19 cellular contexts compared by ENCODE assay signal in genomic region chr16:17311333-17312099, GRCh38.
DNase-seq lines count a peak whose midpoint lies in the region; ATAC-seq, FAIRE-seq and TF ChIP-seq lines count a peak whose summit lies in the region.
"Had no signal": no experiment of that assay in that cellular context is flagged by ENCODE, and none has a peak within 500 bp of the region (broad histone marks: within the 10 kb centered on the region; RNA-seq: fewer than 3 reads in every experiment).

No MANE protein-coding gene starts in this region.

- H3K36me3 Mint-ChIP-seq in effector memory CD8-positive, alpha-beta T cell (ENCODE audit: insufficient read depth) = peaks cover 3% of the 10 kb centered on the region

- in situ Hi-C loops in Caki2 (cut with HindIII; ENCODE audit: low pct_unique_long_range_greater_than_20kb, low sequenced_read_pairs) = no loop called here

- H3K4me3 Mint-ChIP-seq in effector memory CD8-positive, alpha-beta T cell = peak overlapping the region in 1 of 2 donors; percentile 15
- H3K4me3 Mint-ChIP-seq: HFFc6; stimulated activated naive CD8-positive, alpha-beta T cell treated with anti-CD3 and anti-CD28 coated beads, Interleukin-15, Interleukin-2, amounts not matched to agents 100 ng/mL and 50 ng/mL, for 24 hours; T-helper 17 cell had no signal

- TF ChIP-seq CTCF in parathyroid adenoma (IDR thresholded peaks at IDR 0.05) = no peak

- H3K27me3 ChIP-seq in BLaER1 = no peaks in the 10 kb centered on the region
- no peaks in the 10 kb centered on the region for H3K27me3 ChIP-seq in parathyroid adenoma (ENCODE audit: control insufficient read depth, insufficient read depth, low read length)

- H4K20me1 ChIP-seq in BLaER1 = peaks cover 99% of the 10 kb centered on the region

- no peak for FAIRE-seq in urothelium cell line (lab: Jason Lieb, UNC)
- FAIRE-seq: bronchial epithelial cell, HTR-8/SVneo had no signal

- H3K9me3 ChIP-seq in BLaER1 (peaks cover 44% of the 10 kb centered on the region), parathyroid adenoma (ENCODE audit: control insufficient read depth, low read length) (no peaks in the 10 kb centered on the region)
- H3K9me3 ChIP-seq: psoas muscle had no signal

- DNase-seq in Caki2 (ENCODE audit: low read depth) (peak; percentile 63), HT-29 (ENCODE audit: low spot score) (no peak), urothelium cell line (ENCODE audit: low spot score) (no peak), cerebellar nuclear complex (lab: John Stamatoyannopoulos, UW) (no peak)
- DNase-seq in effector memory CD8-positive, alpha-beta T cell = no peak
- DNase-seq: activated naive CD4-positive, alpha-beta T cell treated with anti-CD3 and anti-CD28 coated beads, Interleukin-2, amount 50 U/mL, for 16 hours; DMS153; effector memory CD4-positive, alpha-beta T cell; HFFc6; NCI-H1436 treated with DMSO at 0.1 percent for 48 hours; NCI-H2227 treated with DMSO at 0.1 percent for 48 hours; psoas muscle; T-helper 17 cell had no signal

- peaks cover 11 to 18% of the 10 kb centered on the region in 2 donors for H3K4me1 Mint-ChIP-seq in effector memory CD8-positive, alpha-beta T cell (ENCODE audit: low read depth in 2 of 2)

- H3K9me3 Mint-ChIP-seq in effector memory CD8-positive, alpha-beta T cell = no peaks in the 10 kb centered on the region
- H3K9me3 Mint-ChIP-seq: HFFc6; stimulated activated naive CD8-positive, alpha-beta T cell treated with anti-CD3 and anti-CD28 coated beads, Interleukin-15, Interleukin-2, amounts not matched to agents 100 ng/mL and 50 ng/mL, for 24 hours had no signal

- no peak overlapping the region for H3K27ac ChIP-seq in BLaER1
- H3K27ac ChIP-seq in parathyroid adenoma = no peak overlapping the region
- H3K27ac ChIP-seq: psoas muscle had no signal

- no peaks in the 10 kb centered on the region for H3K27me3 Mint-ChIP-seq in effector memory CD8-positive, alpha-beta T cell
- H3K27me3 Mint-ChIP-seq: stimulated activated naive CD8-positive, alpha-beta T cell treated with anti-CD3 and anti-CD28 coated beads, Interleukin-15, Interleukin-2, amounts not matched to agents 100 ng/mL and 50 ng/mL, for 24 hours; T-helper 17 cell had no signal

- no peak for ATAC-seq in effector memory CD8-positive, alpha-beta T cell (replicated peaks)
- ATAC-seq: left lobe of liver, T-helper 17 cell had no signal

- H3K27ac Mint-ChIP-seq in effector memory CD8-positive, alpha-beta T cell = peak overlapping the region; percentile 66 to 91
- H3K27ac Mint-ChIP-seq: HFFc6; stimulated activated naive CD8-positive, alpha-beta T cell treated with anti-CD3 and anti-CD28 coated beads, Interleukin-15, Interleukin-2, amounts not matched to agents 100 ng/mL and 50 ng/mL, for 24 hours; T-helper 17 cell had no signal

- H3K9ac ChIP-seq in BLaER1 (no peak overlapping the region), parathyroid adenoma (no peak overlapping the region)

- H3K4me2 ChIP-seq in BLaER1 (no peak overlapping the region), parathyroid adenoma (ENCODE audit: low read length) (no peak overlapping the region)

- H3K79me2 ChIP-seq in parathyroid adenoma = no peaks in the 10 kb centered on the region

- H3K4me3 ChIP-seq in BLaER1 = 0 out of 2 replicates have a peak overlapping the region, but pooled peaks have one; percentile 8
- H3K4me3 ChIP-seq in parathyroid adenoma (ENCODE audit: low read depth, low read length) = no peak overlapping the region
- H3K4me3 ChIP-seq: psoas muscle had no signal

- H3K4me1 ChIP-seq in BLaER1 = peaks cover 53% of the 10 kb centered on the region
- H3K4me1 ChIP-seq in parathyroid adenoma = peaks cover 38% of the 10 kb centered on the region
- H3K4me1 ChIP-seq: psoas muscle had no signal

- peak overlapping the region; percentile 28 for H2AFZ ChIP-seq in parathyroid adenoma

- H3K36me3 ChIP-seq in BLaER1 (peaks cover 68% of the 10 kb centered on the region), parathyroid adenoma (ENCODE audit: control insufficient read depth, insufficient read depth, low read length) (no peaks in the 10 kb centered on the region)
